27 cellular contexts compared by ENCODE assay signal in genomic region chr1:210935905-210936304, GRCh38.
"Had no signal": no experiment of that assay in that cellular context is flagged by ENCODE, and none has a peak within 500 bp of the region (broad histone marks: within the 10 kb centered on the region; RNA-seq: fewer than 3 reads in every experiment).

No MANE protein-coding gene starts in this region.

- ATAC-seq: stimulated activated effector memory CD8-positive, alpha-beta T cell treated with anti-CD3 and anti-CD28 coated beads, Interleukin-12 subunit alpha, Interleukin-12 subunit beta, amount 100 ng/mL, for 72 hours; stimulated activated memory B cell treated with anti-CD40 and anti-IgM and Interleukin-4, amounts not matched to agents 10 μg/mL and 1 μg/mL and 100 μg/mL, for 72 hours; stimulated activated naive B cell treated with anti-CD40 and anti-IgM and Interleukin-4, amounts not matched to agents 10 μg/mL and 1 μg/mL and 100 μg/mL, for 72 hours; stimulated activated naive CD8-positive, alpha-beta T cell treated with anti-CD3 and anti-CD28 coated beads, Interleukin-15, amount 100 ng/mL, for 72 hours; stimulated activated naive CD8-positive, alpha-beta T cell treated with anti-CD3 and anti-CD28 coated beads, Interleukin-15, Interleukin-2, amounts not matched to agents 100 U/mL and 50 U/mL, for 24 hours; upper lobe of right lung had no signal

- H3K4me1 ChIP-seq: stomach, suprapubic skin, testis, thyroid gland, tibial artery, tibial nerve, transverse colon, upper lobe of left lung, upper lobe of right lung, uterus, vagina had no signal

- H3K27ac ChIP-seq: stomach, suprapubic skin, testis, thoracic aorta, thyroid gland, tibial artery, tibial nerve, transverse colon, upper lobe of left lung, upper lobe of right lung, uterus, vagina had no signal

- H3K9me3 ChIP-seq: suprapubic skin, testis, thoracic aorta, thyroid gland, tibial artery, upper lobe of left lung, upper lobe of right lung, uterus, vagina had no signal

- H3K27me3 ChIP-seq: stomach, suprapubic skin, testis, thyroid gland, tibial artery, tibial nerve, transverse colon, upper lobe of left lung, upper lobe of right lung, uterus, vagina had no signal

- FAIRE-seq: urothelium cell line had no signal

- H3K4me3 ChIP-seq: stomach, suprapubic skin, testis, thoracic aorta, thyroid gland, tibial artery, tibial nerve, transverse colon, upper lobe of left lung, upper lobe of right lung, uterus, vagina had no signal

- H3K36me3 ChIP-seq: stomach, suprapubic skin, thoracic aorta, thyroid gland, tibial artery, tibial nerve, transverse colon, upper lobe of left lung, upper lobe of right lung, uterus, vagina had no signal

- DNase-seq: stimulated activated CD4-positive, alpha-beta T cell treated with anti-CD3 and anti-CD28 coated beads, Interleukin-2, amount 100 ng/mL, for 48 hours; stimulated activated CD4-positive, alpha-beta T cell treated with anti-CD3 and anti-CD28 coated beads, Interleukin-4, amount 100 ng/mL, for 1 hour; stimulated activated CD4-positive, alpha-beta T cell treated with anti-CD3 and anti-CD28 coated beads, Interleukin-4, amount 100 ng/mL, for 24 hours; stimulated activated CD4-positive, alpha-beta T cell treated with anti-CD3 and anti-CD28 coated beads, Interleukin-4, amount 100 ng/mL, for 4 hours; stimulated activated CD8-positive, alpha-beta memory T cell treated with anti-CD3 and anti-CD28 coated beads, Interleukin-4, amount 100 ng/mL, for 48 hours; stimulated activated naive B cell treated with anti-CD40 and anti-IgM and Interleukin-4, amounts not matched to agents 10 μg/mL and 1 μg/mL and 100 μg/mL, for 72 hours; stimulated activated naive CD4-positive, alpha-beta T cell; stimulated activated naive CD4-positive, alpha-beta T cell treated with Interleukin-2 at 50 U/mL for 16 hours; stimulated activated naive CD8-positive, alpha-beta T cell treated with anti-CD3 and anti-CD28 coated beads, Interleukin-15, amount 100 ng/mL, for 72 hours; stimulated activated naive CD8-positive, alpha-beta T cell treated with anti-CD3 and anti-CD28 coated beads, Interleukin-15, Interleukin-2, amounts not matched to agents 100 U/mL and 50 U/mL, for 24 hours; stomach; substantia nigra; testis; thyroid gland; tibial artery; transverse colon; trophoblast cell; upper lobe of left lung; upper lobe of right lung; uterus had no signal
